ENCODE assay signal across 7 cellular contexts in genomic region chr3:16888785-16889607, GRCh38. TPM values are rescaled to one million over a fixed set of nuclear protein-coding genes. Genes with fewer than 3 reads are reported as not detected.
DNase-seq lines count a peak whose midpoint lies in the region; ATAC-seq lines count a peak whose summit lies in the region.

No MANE protein-coding gene starts in this region.

- H4K8ac ChIP-seq in trophoblast cell (ENCODE audit: low read depth, low read length), result no peak overlapping the region

- ATAC-seq in GM19025 (IDR thresholded peaks at IDR 0.05; ENCODE audit: low read depth, unreplicated experiment) (peak; percentile 27), HG02798 (IDR thresholded peaks at IDR 0.05; ENCODE audit: poor library complexity, unreplicated experiment) (peak; percentile 47), T-helper 17 cell (peak; percentile 57), left colon (no peak)

- no peak overlapping the region for H3K4me3 ChIP-seq in trophoblast cell (ENCODE audit: low read depth, low read length)
- H3K4me3 ChIP-seq in H7 (ENCODE audit: insufficient read depth, low read depth, low read length), result no peak overlapping the region

- intact Hi-C loops in left colon (cut with DNase I, micrococcal nuclease), result no loop called here

- no peak overlapping the region for H3K14ac ChIP-seq in trophoblast cell (ENCODE audit: low read length)

- H3K36me3 Mint-ChIP-seq in T-helper 17 cell (ENCODE audit: low read depth), result no peaks in the 10 kb centered on the region

- H4K91ac ChIP-seq in trophoblast cell (ENCODE audit: low read depth, low read length), result no peak overlapping the region

- peak overlapping the region; percentile 98 for H3K4me3 Mint-ChIP-seq in T-helper 17 cell

- peak overlapping the region; percentile 97 for H3K27ac Mint-ChIP-seq in T-helper 17 cell

- no peak overlapping the region for H3K4me2 ChIP-seq in trophoblast cell (ENCODE audit: low read length)

- no peak overlapping the region for H3K9ac ChIP-seq in trophoblast cell (ENCODE audit: low read length)

- no peak overlapping the region for H2BK5ac ChIP-seq in trophoblast cell (ENCODE audit: low read depth, low read length, poor library complexity)

- H2AK5ac ChIP-seq in trophoblast cell (ENCODE audit: low read length), result no peak overlapping the region

- no peak overlapping the region for H2AFZ ChIP-seq in trophoblast cell (ENCODE audit: insufficient read depth, low read length, poor library complexity)

- peaks cover 6 to 8% of the 10 kb centered on the region in 2 experiments for H3K4me1 ChIP-seq in trophoblast cell (ENCODE audit: control insufficient read depth in 1 of 2, insufficient read depth in 2 of 2, low read length in 2 of 2)

- H4K12ac ChIP-seq in trophoblast cell (ENCODE audit: low read depth, low read length), result no peak overlapping the region

- H2BK120ac ChIP-seq in trophoblast cell (ENCODE audit: insufficient read depth, low read length, poor library complexity), result no peak overlapping the region

- H3K18ac ChIP-seq in trophoblast cell (ENCODE audit: low read length), result no peak overlapping the region

- H2BK12ac ChIP-seq in trophoblast cell (ENCODE audit: low read length), result no peak overlapping the region

- peaks cover 2% of the 10 kb centered on the region for H3K79me2 ChIP-seq in trophoblast cell (ENCODE audit: control insufficient read depth, insufficient read depth, low read length, poor library complexity)

- no peaks in the 10 kb centered on the region for H3K9me3 ChIP-seq in T-helper 17 cell (ENCODE audit: control insufficient read depth, low read length, poor library complexity, severe bottlenecking)
- no peaks in the 10 kb centered on the region for H3K9me3 ChIP-seq in trophoblast cell (ENCODE audit: insufficient read depth, low read depth, low read length)

- no peak overlapping the region for H3K4ac ChIP-seq in trophoblast cell (ENCODE audit: low read depth, low read length)

- H3K23ac ChIP-seq in trophoblast cell (ENCODE audit: low read length), result no peak overlapping the region

- WGBS in trophoblast cell (ENCODE audit: extremely low coverage, insufficient coverage, insufficient read length), result no CpG with 5 or more reads among the region's 9 CpGs

- peaks cover 11% of the 10 kb centered on the region for H3K79me1 ChIP-seq in trophoblast cell (ENCODE audit: low read length)

- H3K27ac ChIP-seq in trophoblast cell (ENCODE audit: low read depth, low read length), result no peak overlapping the region

- no peaks in the 10 kb centered on the region for H3K36me3 ChIP-seq in trophoblast cell (ENCODE audit: control insufficient read depth in 1 of 2, insufficient read depth in 2 of 2, low read length in 2 of 2)
- no peaks in the 10 kb centered on the region for H3K36me3 ChIP-seq in H7 (replicated peaks; ENCODE audit: control insufficient read depth, insufficient read depth, low read length)

- DNase-seq in T-helper 17 cell (no peak), trophoblast cell (peak; percentile 40 to 59), epidermal melanocyte (ENCODE audit: insufficient read length, low spot score) (no peak), H7 (no peak), left colon (no peak)

- no peaks in the 10 kb centered on the region for H3K27me3 ChIP-seq in trophoblast cell (ENCODE audit: insufficient read depth, low read length)
- H3K27me3 ChIP-seq in H7 (ENCODE audit: control insufficient read depth, insufficient read depth, low read length), result peaks cover 23% of the 10 kb centered on the region

- no peaks in the 10 kb centered on the region for H3K27me3 Mint-ChIP-seq in T-helper 17 cell

- H3K4me1 Mint-ChIP-seq in T-helper 17 cell, result peaks cover 52% of the 10 kb centered on the region

RNA-seq across cellular contexts. Expression of gene PLCL2, which starts 4.2 kb away (rescaled TPM):
- total RNA-seq in T-helper 17 cell (10 to 100 TPM; 53.5 to 55.3 TPM), left colon (10 to 100 TPM; 15.3 to 28.7 TPM)
- 5.8 and 5.9 TPM in 2 replicates for polyA plus RNA-seq in trophoblast cell (2013)
- 1.9 and 3.3 TPM in 2 replicates for total RNA-seq in H7 (2014; rRNA removed; shearing (Covaris generic))

Comparison
In these comparisons a context has a peak if more than half of its experiments do, and no peak if none do; other contexts are left out.
1. DNase-seq: peak in trophoblast cell (2 of 2); none in T-helper 17 cell (0 of 3), epidermal melanocyte (single experiment), H7 (single experiment) and left colon (0 of 2).